Comparison of ENCODE assay signal across 8 cellular contexts in genomic region chr5:52007230-52007858, GRCh38.
A peak's percentile ranks its signal among the peaks of the same experiment; 100 is the strongest.
DNase-seq lines count a peak whose midpoint lies in the region; ATAC-seq, FAIRE-seq and TF ChIP-seq lines count a peak whose summit lies in the region.

No MANE protein-coding gene starts in this region.

- no peaks in the 10 kb centered on the region for H3K9me3 ChIP-seq in kidney (ENCODE audit: control insufficient read depth in 1 of 2, low read length in 2 of 2)

- H3K27ac ChIP-seq in kidney (ENCODE audit: low read depth in 2 of 2, low read length in 2 of 2): no peak overlapping the region

- no peak overlapping the region for H3K27ac Mint-ChIP-seq in WTC11
- H3K27ac Mint-ChIP-seq in naive thymus-derived CD8-positive, alpha-beta T cell: no peak overlapping the region

- no peaks in the 10 kb centered on the region; the same call in 1 of the 2 replicates for H3K9me3 Mint-ChIP-seq in WTC11
- H3K9me3 Mint-ChIP-seq in naive thymus-derived CD8-positive, alpha-beta T cell: peaks cover 0 to 9% (median 0%) of the 10 kb centered on the region in 9 donors

- TF ChIP-seq CTCF in WTC11 (IDR thresholded peaks at IDR 0.05) (peak; percentile 47), kidney (IDR thresholded peaks at IDR 0.05; ENCODE audit: borderline replicate concordance, extremely low read depth, insufficient read depth) (peak; percentile 64)

- H3K4me3 ChIP-seq in kidney (ENCODE audit: low read length in 2 of 2): peak overlapping the region in 1 of 2 donors; percentile 23

- ATAC-seq in GM21390 (IDR thresholded peaks at IDR 0.05; ENCODE audit: unreplicated experiment): peak; percentile 74
- ATAC-seq in WTC11: peak; percentile 80
- no peak for ATAC-seq in naive thymus-derived CD8-positive, alpha-beta T cell
- no peak for ATAC-seq in HG03565 (IDR thresholded peaks at IDR 0.05; ENCODE audit: unreplicated experiment)

- intact Hi-C loops in kidney (cut with DNase I): no loop called here

- H3K36me3 Mint-ChIP-seq in WTC11: no peaks in the 10 kb centered on the region
- no peaks in the 10 kb centered on the region for H3K36me3 Mint-ChIP-seq in naive thymus-derived CD8-positive, alpha-beta T cell

- H3K36me3 ChIP-seq in kidney (ENCODE audit: control insufficient read depth in 1 of 2, insufficient read depth in 2 of 2, low read length in 2 of 2): no peaks in the 10 kb centered on the region

- no peak overlapping the region for H3K4me3 Mint-ChIP-seq in WTC11
- no peak overlapping the region for H3K4me3 Mint-ChIP-seq in naive thymus-derived CD8-positive, alpha-beta T cell

- H3K4me1 Mint-ChIP-seq in WTC11: peaks cover 13% of the 10 kb centered on the region
- H3K4me1 Mint-ChIP-seq in naive thymus-derived CD8-positive, alpha-beta T cell: no peaks in the 10 kb centered on the region

- H3K4me1 ChIP-seq in kidney (ENCODE audit: control insufficient read depth in 1 of 2, insufficient read depth in 1 of 2, low read depth in 1 of 2, low read length in 2 of 2): no peaks in the 10 kb centered on the region

- CTCF ChIA-PET in WTC11 (lab: Charles Lee): interaction anchor here (0.7 to 1.1 kb wide), 6 partner anchors 543 to 1044 kb away, joined by 3 to 7 read pairs (median 4); no protein-coding TSS in a partner anchor

- POLR2A ChIA-PET in WTC11 (lab: Charles Lee): no interaction called here
- POLR2A ChIA-PET in naive thymus-derived CD8-positive, alpha-beta T cell (lab: Charles Lee): no interaction called here

- DNase-seq in COLO668 (lab: John Stamatoyannopoulos, UW; ENCODE audit: unreplicated experiment) (peak; percentile 1), NCI-H187 (lab: John Stamatoyannopoulos, UW) (peak; percentile 36 to 67), WTC11 (ENCODE audit: low spot score) (no peak), kidney (no peak), HuH-7.5 (ENCODE audit: low spot score) (no peak)
- DNase-seq in naive thymus-derived CD8-positive, alpha-beta T cell: no peak

- no peak overlapping the region for H3K9ac ChIP-seq in kidney (ENCODE audit: low read length in 2 of 2)

- no peak for FAIRE-seq in kidney (lab: Jason Lieb, UNC)

- H3K27me3 Mint-ChIP-seq in WTC11 (ENCODE audit: low read depth): no peaks in the 10 kb centered on the region
- H3K27me3 Mint-ChIP-seq in naive thymus-derived CD8-positive, alpha-beta T cell: no peaks in the 10 kb centered on the region

TF ChIP-seq in WTC11, 78 proteins besides CTCF, POLR2A, EP300 and RAD21:
- TF ChIP-seq NR3C1 (CRISPR knock-in tag; conservative IDR thresholded peaks at IDR 0.05; ENCODE audit: low read depth) (no peak), CREB1 (CRISPR knock-in tag; IDR thresholded peaks at IDR 0.05) (no peak), AR (CRISPR knock-in tag; IDR thresholded peaks at IDR 0.05) (no peak), SMAD4 (CRISPR knock-in tag; IDR thresholded peaks at IDR 0.05) (no peak), ESRRA (CRISPR knock-in tag; IDR thresholded peaks at IDR 0.05; ENCODE audit: borderline replicate concordance) (no peak), SMAD3 (CRISPR knock-in tag; IDR thresholded peaks at IDR 0.05; ENCODE audit: borderline replicate concordance) (no peak), GABPB1 (CRISPR knock-in tag; IDR thresholded peaks at IDR 0.05) (no peak), ZNF396 (CRISPR knock-in tag; IDR thresholded peaks at IDR 0.05; ENCODE audit: borderline replicate concordance) (no peak), ZNF416 (CRISPR knock-in tag; IDR thresholded peaks at IDR 0.05) (no peak), MAX (CRISPR knock-in tag; IDR thresholded peaks at IDR 0.05) (no peak)
- TF ChIP-seq, protein P1, sequence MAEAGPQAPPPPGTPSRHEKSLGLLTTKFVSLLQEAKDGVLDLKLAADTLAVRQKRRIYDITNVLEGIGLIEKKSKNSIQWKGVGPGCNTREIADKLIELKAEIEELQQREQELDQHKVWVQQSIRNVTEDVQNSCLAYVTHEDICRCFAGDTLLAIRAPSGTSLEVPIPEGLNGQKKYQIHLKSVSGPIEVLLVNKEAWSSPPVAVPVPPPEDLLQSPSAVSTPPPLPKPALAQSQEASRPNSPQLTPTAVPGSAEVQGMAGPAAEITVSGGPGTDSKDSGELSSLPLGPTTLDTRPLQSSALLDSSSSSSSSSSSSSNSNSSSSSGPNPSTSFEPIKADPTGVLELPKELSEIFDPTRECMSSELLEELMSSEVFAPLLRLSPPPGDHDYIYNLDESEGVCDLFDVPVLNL (CRISPR knock-in tag; IDR thresholded peaks at IDR 0.05; ENCODE audit: borderline replicate concordance, low read depth): no peak

Comparison
In these comparisons a context has a peak if more than half of its experiments do, and no peak if none do; other contexts are left out.
1. DNase-seq: peak in COLO668 (single experiment) and NCI-H187 (2 of 2); none in WTC11 (single experiment), kidney (single experiment), HuH-7.5 (single experiment) and naive thymus-derived CD8-positive, alpha-beta T cell (0 of 10).
2. ATAC-seq: peak in GM21390 (single experiment) and WTC11 (single experiment); none in naive thymus-derived CD8-positive, alpha-beta T cell (0 of 2) and HG03565 (single experiment).